Comparison of ENCODE assay signal across 8 cellular contexts in the genomic region with DNA sequence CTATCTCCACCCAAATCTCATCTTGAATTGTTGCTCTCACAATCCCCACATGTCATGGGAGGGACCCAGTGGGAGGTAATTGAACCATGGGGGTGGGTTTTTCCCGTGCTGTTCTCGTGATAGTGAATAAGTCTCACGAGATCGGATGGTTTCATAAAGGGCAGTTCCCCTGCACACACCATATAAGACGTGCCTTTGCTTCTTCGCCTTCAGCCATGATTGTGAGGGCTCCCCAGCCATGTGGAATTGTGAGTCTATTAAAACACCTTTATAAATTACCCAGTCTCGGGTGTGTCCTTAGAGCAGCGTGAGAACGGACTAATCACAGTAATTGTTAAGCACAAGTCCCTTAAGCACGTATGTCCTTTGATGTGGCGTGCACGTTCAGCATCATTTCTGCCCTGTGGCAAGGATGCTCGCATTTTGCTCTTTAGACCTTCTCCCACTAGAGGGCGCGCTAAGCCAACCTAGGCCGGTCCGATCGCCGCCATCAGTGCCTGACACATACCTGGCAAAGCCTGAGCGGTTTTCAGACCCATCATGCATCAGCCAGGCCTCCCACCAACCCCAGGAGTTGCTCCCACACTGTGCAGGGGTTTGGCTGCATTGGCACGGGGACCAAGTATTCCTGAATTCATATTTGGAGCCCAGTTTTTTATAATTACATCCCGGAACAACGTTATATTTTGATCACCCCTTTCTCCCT.
DNase-seq lines count a peak whose midpoint lies in the region; ATAC-seq, FAIRE-seq and TF ChIP-seq lines count a peak whose summit lies in the region.
"Not testable (repeated sequence)": the region's sequence is repeated elsewhere in the genome, so short reads cannot be mapped to it uniquely, and the experiment has no call there.

No MANE protein-coding gene starts in this region.

- WGBS in GM23248 (ENCODE audit: low coverage in 1 of 2, low lambda C conversion rate in 2 of 2, missing lambda C conversion rate in 2 of 2), 2 experiments: 19% methylated on average over 19 of the region's 23 CpGs
- WGBS in GM12878 (ENCODE audit: insufficient coverage, insufficient replicate concordance, low lambda C conversion rate, missing lambda C conversion rate): 12% methylated on average over 15 of the region's 23 CpGs

- intact Hi-C loops in GM12878 (cut with micrococcal nuclease; ENCODE audit: unreplicated experiment); left ventricle myocardium superior (cut with micrococcal nuclease): not testable (repeated sequence)

- RAD21 ChIA-PET in GM12878 (lab: Charles Lee; ENCODE audit: unreplicated experiment): not testable (repeated sequence)

- SMC1A ChIA-PET in GM12878 (lab: Charles Lee; ENCODE audit: uncharacterized antibody, unreplicated experiment): not testable (repeated sequence)

- not testable (repeated sequence) for H3F3A ChIP-seq in GM23248 (ENCODE audit: insufficient read depth)

- not testable (repeated sequence) for H3K4me1 ChIP-seq in GM23248 (ENCODE audit: insufficient read depth); GM12878 (ENCODE audit: control insufficient read depth, insufficient read depth, low read length)

- BruUV-seq in GM12878 (replicated peaks; lab: Mats Ljungman, UMichigan): not testable (repeated sequence)

- not testable (repeated sequence) for H3K4me2 ChIP-seq in GM23248 (ENCODE audit: unreplicated experiment); GM12878 (ENCODE audit: control insufficient read depth, insufficient read depth)

- not testable (repeated sequence) for H3K27me3 Mint-ChIP-seq in stimulated activated naive B cell treated with anti-CD40 and anti-IgM and Interleukin-4, amounts not matched to agents 10 μg/mL and 1 μg/mL and 100 μg/mL, for 72 hours

- H3K9me3 ChIP-seq in GM23248 (ENCODE audit: low read depth); GM12878 (replicated peaks; ENCODE audit: control insufficient read depth, insufficient read depth, low read length): not testable (repeated sequence)

- H3K4me3 Mint-ChIP-seq in stimulated activated naive B cell treated with anti-CD40 and anti-IgM and Interleukin-4, amounts not matched to agents 10 μg/mL and 1 μg/mL and 100 μg/mL, for 72 hours: not testable (repeated sequence)

- TF ChIP-seq RAD21 in GM12878 (IDR thresholded peaks at IDR 0.05; ENCODE audit: insufficient read depth, low read depth, low read length): peak; percentile 42

- in situ Hi-C loops in GM23248 (cut with MboI); GM12878 (cut with MboI): not testable (repeated sequence)

- not testable (repeated sequence) for TF ChIP-seq EP300 in GM12878 (IDR thresholded peaks at IDR 0.05; ENCODE audit: borderline replicate concordance in 1 of 2, control insufficient read depth in 1 of 2, low read depth in 2 of 2, low read length in 2 of 2)

- ATAC-seq in GM12878: peak; percentile 100
- peak; percentile 85 for ATAC-seq in left ventricle myocardium superior
- peak; percentile 97 for ATAC-seq in stimulated activated naive B cell treated with anti-CD40 and anti-IgM and Interleukin-4, amounts not matched to agents 10 μg/mL and 1 μg/mL and 100 μg/mL, for 72 hours (replicated peaks)

- H4K20me1 ChIP-seq in GM23248 (ENCODE audit: insufficient read depth); GM12878 (ENCODE audit: control insufficient read depth, insufficient read depth): not testable (repeated sequence)

- not testable (repeated sequence) for TF ChIP-seq POLR2A in GM12878 (IDR thresholded peaks at IDR 0.05; ENCODE audit: low read depth, low read length)

- H3K4me3 ChIP-seq in GM12865 (ENCODE audit: low read depth, low read length); GM23248; Jurkat, Clone E6-1 (ENCODE audit: low read length); GM12878; retinal pigment epithelial cell (ENCODE audit: low read length): not testable (repeated sequence)

- H3K36me3 Mint-ChIP-seq in stimulated activated naive B cell treated with anti-CD40 and anti-IgM and Interleukin-4, amounts not matched to agents 10 μg/mL and 1 μg/mL and 100 μg/mL, for 72 hours: not testable (repeated sequence)

- DNase-seq in GM12865 (ENCODE audit: low read depth) (peak; percentile 2), GM23248 (peak; percentile 26), left ventricle myocardium superior (peak; percentile 48)
- peak; percentile 26 for DNase-seq in Jurkat, Clone E6-1 (ENCODE audit: low read depth, low spot score)
- DNase-seq in activated CD4-positive, alpha-beta T cell treated with anti-CD3 and anti-CD28 coated beads, Interleukin-2, amount 50 U/mL, for 48 hours: peak; percentile 78 to 84
- DNase-seq in GM12878 (ENCODE audit: low read depth, low spot score); retinal pigment epithelial cell (ENCODE audit: low read depth): not testable (repeated sequence)
- peak; percentile 58 for DNase-seq in stimulated activated naive B cell treated with anti-CD40 and anti-IgM and Interleukin-4, amounts not matched to agents 10 μg/mL and 1 μg/mL and 100 μg/mL, for 72 hours

- peak; percentile 99 for FAIRE-seq in GM12878 (lab: Jason Lieb, UNC)

- H3K27me3 ChIP-seq in GM23248 (replicated peaks; ENCODE audit: insufficient read depth); GM12878 (replicated peaks in 1 of 2; ENCODE audit: control insufficient read depth in 2 of 2, insufficient read depth in 2 of 2, low read length in 1 of 2): not testable (repeated sequence)

- not testable (repeated sequence) for H3K27ac ChIP-seq in GM23248; GM12878 (ENCODE audit: control insufficient read depth, insufficient read depth)

- CTCF ChIA-PET in GM12878 (lab: Yijun Ruan, JAX): not testable (repeated sequence)

- not testable (repeated sequence) for H3K4me1 Mint-ChIP-seq in stimulated activated naive B cell treated with anti-CD40 and anti-IgM and Interleukin-4, amounts not matched to agents 10 μg/mL and 1 μg/mL and 100 μg/mL, for 72 hours

- not testable (repeated sequence) for H3K9ac ChIP-seq in GM23248; GM12878 (ENCODE audit: control insufficient read depth, insufficient read depth, low read length)

- H3K36me3 ChIP-seq in GM23248 (ENCODE audit: low read depth); GM12878 (ENCODE audit: control insufficient read depth in 2 of 2, insufficient read depth in 2 of 2, low read length in 1 of 2): not testable (repeated sequence)

- not testable (repeated sequence) for H3K9me3 Mint-ChIP-seq in stimulated activated naive B cell treated with anti-CD40 and anti-IgM and Interleukin-4, amounts not matched to agents 10 μg/mL and 1 μg/mL and 100 μg/mL, for 72 hours

- TF ChIP-seq CTCF in GM12865 (IDR thresholded peaks at IDR 0.05; ENCODE audit: insufficient read depth, low read depth, low read length, missing control alignments): peak; percentile 45
- TF ChIP-seq CTCF in GM12878 (IDR thresholded peaks at IDR 0.05 in 2 of 3, conservative IDR thresholded peaks at IDR 0.05 in 1 of 3; ENCODE audit: control insufficient read depth in 2 of 3, extremely low read depth in 1 of 3, insufficient read depth in 1 of 3, low read depth in 3 of 3, low read length in 3 of 3): peak; percentile 19 to 44 (median 31)
- peak; percentile 40 for TF ChIP-seq CTCF in retinal pigment epithelial cell (conservative IDR thresholded peaks at IDR 0.05; ENCODE audit: low read depth, low read length)

- not testable (repeated sequence) for H2AFZ ChIP-seq in GM23248; GM12878 (ENCODE audit: control insufficient read depth, low read depth, low read length)

- POLR2A ChIA-PET in GM12878 (lab: Charles Lee): not testable (repeated sequence)

- H3K9me2 ChIP-seq in GM23248 (ENCODE audit: insufficient read depth): not testable (repeated sequence)

- H3K79me2 ChIP-seq in GM23248 (ENCODE audit: insufficient read depth); GM12878 (ENCODE audit: control insufficient read depth, insufficient read depth, low read length): not testable (repeated sequence)

- not testable (repeated sequence) for H3K27ac Mint-ChIP-seq in stimulated activated naive B cell treated with anti-CD40 and anti-IgM and Interleukin-4, amounts not matched to agents 10 μg/mL and 1 μg/mL and 100 μg/mL, for 72 hours

TF ChIP-seq in GM12878, 131 proteins besides CTCF, POLR2A, EP300 and RAD21:
- TF ChIP-seq YY1 (IDR thresholded peaks at IDR 0.05; ENCODE audit: low read depth, low read length): peak; percentile 70
